Comparison of ENCODE assay signal across 1 cellular context in the genomic region with DNA sequence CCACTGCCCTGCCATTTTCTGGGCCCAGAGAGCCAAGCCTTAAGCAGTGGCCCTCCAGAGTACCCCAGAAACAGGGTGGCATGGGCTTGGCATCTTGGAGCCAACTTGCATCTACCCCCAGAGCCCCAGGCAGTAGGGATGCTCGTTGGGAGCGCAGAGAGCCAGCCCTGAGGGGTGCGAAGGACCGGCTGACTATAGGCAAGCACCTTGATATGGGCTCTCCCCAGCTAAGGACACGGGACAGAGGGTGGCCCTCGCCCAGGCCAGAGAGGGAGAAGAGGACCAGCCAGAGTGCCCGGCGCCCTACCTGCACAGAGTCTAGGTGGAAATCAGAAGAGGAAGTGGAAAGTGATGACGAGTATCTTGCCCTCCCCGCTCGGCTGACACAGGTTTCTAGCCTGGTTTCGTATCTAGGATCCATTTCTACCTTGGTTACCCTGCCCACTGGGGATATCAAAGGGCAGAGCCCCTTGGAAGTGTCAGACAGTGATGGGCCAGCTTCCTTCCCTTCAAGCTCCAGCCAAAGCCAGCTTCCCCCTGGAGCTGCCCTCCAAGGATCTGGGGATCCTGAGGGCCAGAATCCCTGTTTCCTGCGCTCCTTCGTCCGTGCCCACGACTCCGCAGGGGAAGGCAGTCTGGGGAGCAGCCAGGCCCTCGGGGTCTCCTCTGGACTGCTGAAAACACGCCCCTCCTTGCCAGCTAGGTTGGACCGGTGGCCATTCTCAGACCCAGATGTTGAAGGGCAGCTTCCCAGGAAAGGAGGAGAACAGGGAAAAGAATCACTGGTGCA.
TF ChIP-seq lines count a peak whose summit lies in the region.

No MANE protein-coding gene starts in this region.

TF ChIP-seq in GM23338, 12 proteins besides CTCF, POLR2A, EP300 and RAD21 (continued from another document):
- TF ChIP-seq, protein P1, sequence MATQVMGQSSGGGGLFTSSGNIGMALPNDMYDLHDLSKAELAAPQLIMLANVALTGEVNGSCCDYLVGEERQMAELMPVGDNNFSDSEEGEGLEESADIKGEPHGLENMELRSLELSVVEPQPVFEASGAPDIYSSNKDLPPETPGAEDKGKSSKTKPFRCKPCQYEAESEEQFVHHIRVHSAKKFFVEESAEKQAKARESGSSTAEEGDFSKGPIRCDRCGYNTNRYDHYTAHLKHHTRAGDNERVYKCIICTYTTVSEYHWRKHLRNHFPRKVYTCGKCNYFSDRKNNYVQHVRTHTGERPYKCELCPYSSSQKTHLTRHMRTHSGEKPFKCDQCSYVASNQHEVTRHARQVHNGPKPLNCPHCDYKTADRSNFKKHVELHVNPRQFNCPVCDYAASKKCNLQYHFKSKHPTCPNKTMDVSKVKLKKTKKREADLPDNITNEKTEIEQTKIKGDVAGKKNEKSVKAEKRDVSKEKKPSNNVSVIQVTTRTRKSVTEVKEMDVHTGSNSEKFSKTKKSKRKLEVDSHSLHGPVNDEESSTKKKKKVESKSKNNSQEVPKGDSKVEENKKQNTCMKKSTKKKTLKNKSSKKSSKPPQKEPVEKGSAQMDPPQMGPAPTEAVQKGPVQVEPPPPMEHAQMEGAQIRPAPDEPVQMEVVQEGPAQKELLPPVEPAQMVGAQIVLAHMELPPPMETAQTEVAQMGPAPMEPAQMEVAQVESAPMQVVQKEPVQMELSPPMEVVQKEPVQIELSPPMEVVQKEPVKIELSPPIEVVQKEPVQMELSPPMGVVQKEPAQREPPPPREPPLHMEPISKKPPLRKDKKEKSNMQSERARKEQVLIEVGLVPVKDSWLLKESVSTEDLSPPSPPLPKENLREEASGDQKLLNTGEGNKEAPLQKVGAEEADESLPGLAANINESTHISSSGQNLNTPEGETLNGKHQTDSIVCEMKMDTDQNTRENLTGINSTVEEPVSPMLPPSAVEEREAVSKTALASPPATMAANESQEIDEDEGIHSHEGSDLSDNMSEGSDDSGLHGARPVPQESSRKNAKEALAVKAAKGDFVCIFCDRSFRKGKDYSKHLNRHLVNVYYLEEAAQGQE (IDR thresholded peaks at IDR 0.05; ENCODE audit: unreplicated experiment) = no peak
- no peak for TF ChIP-seq CREB1 (CRISPR knock-in tag; IDR thresholded peaks at IDR 0.05; ENCODE audit: low read depth)
